ENCODE assay signal across 8 cellular contexts in the genomic region with DNA sequence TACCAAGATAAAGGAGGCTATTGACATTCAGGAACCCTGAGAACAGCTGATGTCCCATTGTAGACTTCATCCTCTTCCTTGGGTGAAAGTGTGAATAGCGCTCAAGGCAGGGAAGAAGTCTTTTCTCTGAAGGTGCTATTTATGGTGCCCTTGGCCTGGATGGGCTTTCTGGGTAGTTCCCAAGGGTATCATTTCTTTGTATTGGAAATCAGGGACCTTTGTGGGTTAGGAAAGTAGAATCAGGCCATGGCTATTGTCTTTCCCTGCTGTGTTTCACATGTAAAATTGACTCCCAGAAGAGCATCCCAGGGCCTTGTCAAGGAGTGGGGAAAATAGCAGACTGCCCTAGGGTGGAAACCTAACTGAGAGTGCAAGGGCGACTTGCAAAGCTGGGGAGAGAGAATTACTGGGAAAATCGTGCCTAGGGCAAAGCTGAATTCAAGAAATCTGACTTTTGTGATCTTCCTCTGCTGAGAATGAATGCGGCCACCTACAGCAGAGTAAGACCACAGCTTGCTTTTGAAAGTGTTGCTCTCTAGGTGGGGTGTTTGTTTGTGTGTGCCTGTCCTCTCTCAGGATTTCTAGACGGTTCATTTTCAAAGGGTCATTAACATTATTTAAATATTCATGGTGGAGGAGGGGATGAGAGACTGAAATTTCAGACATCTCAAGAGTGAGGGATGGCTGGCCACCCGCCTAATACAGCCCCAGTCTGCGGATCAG.
DNase-seq lines count a peak whose midpoint lies in the region; ATAC-seq and TF ChIP-seq lines count a peak whose summit lies in the region.

No MANE protein-coding gene starts in this region.

- ATAC-seq in GM21447 (IDR thresholded peaks at IDR 0.05; ENCODE audit: unreplicated experiment) = peak; percentile 5
- ATAC-seq in HG03432 (IDR thresholded peaks at IDR 0.05; ENCODE audit: unreplicated experiment) = peak; percentile 29

- no peaks in the 10 kb centered on the region for H3K27me3 ChIP-seq in effector memory CD4-positive, alpha-beta T cell (replicated peaks; ENCODE audit: control insufficient read depth, insufficient read depth, low read length, poor library complexity, severe bottlenecking)

- peaks cover 5% of the 10 kb centered on the region for H3K4me1 ChIP-seq in effector memory CD4-positive, alpha-beta T cell (ENCODE audit: control insufficient read depth, insufficient read depth, low read length, poor library complexity, severe bottlenecking)

- H3K4me3 ChIP-seq in effector memory CD4-positive, alpha-beta T cell (ENCODE audit: insufficient read depth, low read depth, low read length, poor library complexity, severe bottlenecking) = peak overlapping the region; percentile 78
- H3K4me3 ChIP-seq in retinal pigment epithelial cell (ENCODE audit: low read length) = peak overlapping the region; percentile 92

- no peak overlapping the region for H3K27ac ChIP-seq in effector memory CD4-positive, alpha-beta T cell (ENCODE audit: insufficient read depth, low read length, poor library complexity, severe bottlenecking)

- no peak for DNase-seq in effector memory CD4-positive, alpha-beta T cell
- DNase-seq in retinal pigment epithelial cell (ENCODE audit: low read depth) (no peak), SIG-M5 (lab: John Stamatoyannopoulos, UW) (no peak), NCI-H2107 treated with DMSO at 0.1 percent for 48 hours (lab: John Stamatoyannopoulos, UW; ENCODE audit: unreplicated experiment) (no peak), GF-D8 (lab: John Stamatoyannopoulos, UW) (no peak)
- no peak for DNase-seq in central memory CD4-positive, alpha-beta T cell

- TF ChIP-seq CTCF in retinal pigment epithelial cell (conservative IDR thresholded peaks at IDR 0.05; ENCODE audit: low read depth, low read length) = no peak

- H3K36me3 ChIP-seq in effector memory CD4-positive, alpha-beta T cell (ENCODE audit: control insufficient read depth, insufficient read depth, low read length) = no peaks in the 10 kb centered on the region

- H3K9me3 ChIP-seq in effector memory CD4-positive, alpha-beta T cell (ENCODE audit: control insufficient read depth, low read length) = no peaks in the 10 kb centered on the region
